ENCODE assay signal across 25 cellular contexts in the genomic region with DNA sequence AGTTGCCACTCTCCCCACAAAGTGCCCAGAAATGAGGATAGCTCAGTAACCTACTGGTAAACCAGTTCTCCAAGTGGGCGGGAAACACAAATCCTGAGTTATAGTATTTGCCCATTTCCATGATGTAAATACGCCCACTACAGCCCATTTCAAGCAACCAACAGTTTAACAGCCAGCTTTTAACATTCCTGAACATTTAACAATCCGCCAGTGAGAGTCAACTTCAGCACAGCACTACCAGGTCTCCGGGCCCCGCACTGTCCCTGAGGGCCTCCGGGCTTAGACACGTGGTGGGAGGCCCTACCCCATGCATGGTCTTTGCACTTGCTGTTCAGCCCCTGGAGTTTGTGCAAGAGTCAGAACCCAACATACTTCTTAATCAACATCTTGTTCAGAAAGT.
DNase-seq lines count a peak whose midpoint lies in the region; ATAC-seq and TF ChIP-seq lines count a peak whose summit lies in the region.
"Had no signal": no experiment of that assay in that cellular context is flagged by ENCODE, and none has a peak within 500 bp of the region (broad histone marks: within the 10 kb centered on the region; RNA-seq: fewer than 3 reads in every experiment).

No MANE protein-coding gene starts in this region.

- intact Hi-C loops in Right ventricle myocardium inferior (cut with DNase I) (no loop called here), cardiac septum (cut with DNase I) (no loop called here), left ventricle myocardium inferior (cut with micrococcal nuclease) (no loop called here), vagina (cut with DNase I) (no loop called here)

- no peaks in the 10 kb centered on the region for H3K9me3 Mint-ChIP-seq in nephron progenitor cell
- H3K9me3 Mint-ChIP-seq in immature natural killer cell = peaks cover 0 to 2% (median 0%) of the 10 kb centered on the region in 6 donors
- H3K9me3 Mint-ChIP-seq: activated naive CD8-positive, alpha-beta T cell treated with anti-CD3 and anti-CD28 coated beads for 36 hours; CD4-positive, alpha-beta T cell; naive B cell had no signal

- H3K27me3 ChIP-seq in left ventricle myocardium inferior (ENCODE audit: low read depth) = no peaks in the 10 kb centered on the region
- no peaks in the 10 kb centered on the region for H3K27me3 ChIP-seq in vagina
- H3K27me3 ChIP-seq: gastrocnemius medialis, upper lobe of right lung had no signal

- peaks cover 27% of the 10 kb centered on the region for H3K4me1 Mint-ChIP-seq in nephron progenitor cell
- no peaks in the 10 kb centered on the region for H3K4me1 Mint-ChIP-seq in immature natural killer cell
- H3K4me1 Mint-ChIP-seq: activated naive CD8-positive, alpha-beta T cell treated with anti-CD3 and anti-CD28 coated beads for 36 hours; naive B cell had no signal

- H3K36me3 Mint-ChIP-seq in nephron progenitor cell (ENCODE audit: low read depth) (no peaks in the 10 kb centered on the region), immature natural killer cell (no peaks in the 10 kb centered on the region)
- H3K36me3 Mint-ChIP-seq: activated naive CD8-positive, alpha-beta T cell treated with anti-CD3 and anti-CD28 coated beads for 36 hours; naive B cell had no signal

- H3K9me3 ChIP-seq in left ventricle myocardium inferior (replicated peaks) (no peaks in the 10 kb centered on the region), vagina (no peaks in the 10 kb centered on the region)
- H3K9me3 ChIP-seq: gastrocnemius medialis, upper lobe of right lung had no signal

- TF ChIP-seq CTCF in left ventricle myocardium inferior (IDR thresholded peaks at IDR 0.05; ENCODE audit: borderline replicate concordance) = no peak
- TF ChIP-seq CTCF in nephron progenitor cell (IDR thresholded peaks at IDR 0.05) = no peak
- TF ChIP-seq CTCF in vagina (IDR thresholded peaks at IDR 0.05) = no peak

- H3K4me3 ChIP-seq in left ventricle myocardium inferior (no peak overlapping the region), vagina (no peak overlapping the region)
- H3K4me3 ChIP-seq: gastrocnemius medialis, upper lobe of right lung had no signal

- H3K36me3 ChIP-seq in left ventricle myocardium inferior (no peaks in the 10 kb centered on the region), vagina (no peaks in the 10 kb centered on the region)
- H3K36me3 ChIP-seq: gastrocnemius medialis, upper lobe of right lung had no signal

- H3K4me1 ChIP-seq in left ventricle myocardium inferior = peaks cover 63% of the 10 kb centered on the region
- peaks cover 49% of the 10 kb centered on the region for H3K4me1 ChIP-seq in vagina

- no peak for TF ChIP-seq POLR2A in vagina (IDR thresholded peaks at IDR 0.05)

- peaks cover 11% of the 10 kb centered on the region for H3K27me3 Mint-ChIP-seq in nephron progenitor cell (ENCODE audit: low read depth, poor library complexity)
- H3K27me3 Mint-ChIP-seq in immature natural killer cell (ENCODE audit: low read depth in 3 of 3) = peaks cover 0 to 5% (median 2%) of the 10 kb centered on the region in 3 donors

- H3K4me3 Mint-ChIP-seq in nephron progenitor cell (no peak overlapping the region), immature natural killer cell (no peak overlapping the region)
- H3K4me3 Mint-ChIP-seq: activated naive CD8-positive, alpha-beta T cell treated with anti-CD3 and anti-CD28 coated beads for 36 hours; CD4-positive, alpha-beta T cell; naive B cell had no signal

- peak; percentile 41 for ATAC-seq in Right ventricle myocardium inferior
- ATAC-seq: upper lobe of right lung had no signal

- H3K27ac Mint-ChIP-seq in nephron progenitor cell = peak overlapping the region; percentile 3
- H3K27ac Mint-ChIP-seq in immature natural killer cell = no peak overlapping the region
- H3K27ac Mint-ChIP-seq: activated naive CD8-positive, alpha-beta T cell treated with anti-CD3 and anti-CD28 coated beads for 36 hours; CD4-positive, alpha-beta T cell; naive B cell had no signal

- no peak for DNase-seq in Right ventricle myocardium inferior (ENCODE audit: missing footprints)
- no peak for DNase-seq in cardiac septum (ENCODE audit: low spot score)
- DNase-seq in left ventricle myocardium inferior = no peak
- no peak for DNase-seq in nephron progenitor cell
- DNase-seq in vagina (ENCODE audit: extremely low spot score in 2 of 2) = no peak
- DNase-seq in immature natural killer cell = no peak
- DNase-seq in stimulated activated CD8-positive, alpha-beta memory T cell treated with anti-CD3 and anti-CD28 coated beads, Interleukin-4, amount 100 ng/mL, for 48 hours = no peak
- DNase-seq in GM19238 (ENCODE audit: insufficient read length, low spot score) = no peak
- DNase-seq: activated CD4-positive, alpha-beta T cell treated with anti-CD3 and anti-CD28 coated beads, Interleukin-2, amount 50 U/mL, for 48 hours; activated CD8-positive, alpha-beta memory T cell treated with anti-CD3 and anti-CD28 coated beads, Interleukin-2, amount 50 U/mL, for 48 hours; activated naive CD8-positive, alpha-beta T cell treated with anti-CD3 and anti-CD28 coated beads for 36 hours; CD4-positive, alpha-beta T cell; effector memory CD4-positive, alpha-beta T cell; erythroblast; gastrocnemius medialis; KBM-7; MM.1S; naive B cell; NCI-H1417 treated with DMSO at 0.1 percent for 48 hours; NCI-H446 treated with DMSO at 0.1 percent for 48 hours; occipital lobe; SIG-M5; SW 1271; upper lobe of right lung had no signal

- H3K27ac ChIP-seq in left ventricle myocardium inferior (replicated peaks) (peak overlapping the region; percentile 76), vagina (peak overlapping the region; percentile 51)
- H3K27ac ChIP-seq: 22Rv1 had no signal
